In genomic region chr2:137206064-137206463, GRCh38 we compare ENCODE assay signal across 24 cellular contexts.
"Had no signal": no experiment of that assay in that cellular context is flagged by ENCODE, and none has a peak within 500 bp of the region (broad histone marks: within the 10 kb centered on the region; RNA-seq: fewer than 3 reads in every experiment).

No MANE protein-coding gene starts in this region.

- H3K27me3 ChIP-seq: cardiac muscle cell, SJSA1 had no signal

- DNase-seq: activated CD4-positive, alpha-beta T cell treated with anti-CD3 and anti-CD28 coated beads for 48 hours; activated CD4-positive, alpha-beta T cell treated with anti-CD3 and anti-CD28 coated beads, Interleukin-2, amount 50 U/mL, for 4 hours; activated CD4-positive, CD25-positive, alpha-beta regulatory T cell treated with anti-CD3 and anti-CD28 coated beads, Interleukin-2, amount 50 U/mL, for 72 hours; activated CD8-positive, alpha-beta T cell treated with anti-CD3 and anti-CD28 coated beads, Interleukin-2, amount 10 ng/mL, durations not matched to agents 7 days and 5 days; activated effector memory CD4-positive, alpha-beta T cell treated with Interleukin-2 at 50 U/mL for 16 hours; activated naive CD4-positive, alpha-beta T cell; activated T-cell treated with anti-CD3 and anti-CD28 coated beads, Interleukin-2, amount 50 U/mL, for 24 hours; amygdala; NCI-H1048; NCI-H1930; NCI-H2171; NCI-H2227 treated with DMSO at 0.1 percent for 48 hours; NCI-H446 treated with DMSO at 0.1 percent for 48 hours; NCI-H524 treated with DMSO at 0.1 percent for 48 hours; NCI-H774; NK-92 treated with Interleukin-12 subunit alpha and Interleukin-12 subunit beta, amount 100 ng/mL, for 24 hours; SHP77; SW 1271 had no signal

- H3K27ac ChIP-seq: cardiac muscle cell, SJSA1 had no signal

- H3K9me3 ChIP-seq: SJSA1 had no signal

- ATAC-seq: activated CD8-positive, alpha-beta T cell treated with anti-CD3 and anti-CD28 coated beads, Interleukin-2, amount 10 ng/mL, durations not matched to agents 7 days and 5 days; activated naive CD4-positive, alpha-beta T cell treated with anti-CD3 and anti-CD28 coated beads, Interleukin-2, amount 50 U/mL, for 72 hours; SK-N-SH treated with all-trans-retinoic acid at 6 μM for 48 hours had no signal

- H3K36me3 ChIP-seq: cardiac muscle cell, SJSA1 had no signal

- H3K4me3 ChIP-seq: cardiac muscle cell, SJSA1 had no signal

- FAIRE-seq: astrocyte, RCC 7860 had no signal
